Comparison of ENCODE assay signal across 1 cellular context in genomic region chr10:122864901-122865300, GRCh38.
TF ChIP-seq lines count a peak whose summit lies in the region.

No MANE protein-coding gene starts in this region.

TF ChIP-seq in A549, 52 proteins besides CTCF, POLR2A, EP300 and RAD21:
- TF ChIP-seq ZSCAN20 (CRISPR knock-in tag; IDR thresholded peaks at IDR 0.05) (no peak), KDM1A (IDR thresholded peaks at IDR 0.05; ENCODE audit: low read depth) (no peak), JUNB (IDR thresholded peaks at IDR 0.05) (peak; percentile 69), ZC3H11A (IDR thresholded peaks at IDR 0.05) (no peak), NFE2L2 (conservative IDR thresholded peaks at IDR 0.05; ENCODE audit: low read length) (peak; percentile 82), FOXS1 (CRISPR knock-in tag; IDR thresholded peaks at IDR 0.05) (peak; percentile 96; the same call in 1 of the 2 replicates), FOSL2 (IDR thresholded peaks at IDR 0.05) (peak; percentile 69; the same call in 1 of the 2 replicates), FOSL2 (CRISPR knock-in tag; IDR thresholded peaks at IDR 0.05) (peak; percentile 84), HDAC2 (IDR thresholded peaks at IDR 0.05) (no peak), HEYL (CRISPR knock-in tag; IDR thresholded peaks at IDR 0.05) (no peak), GATA3 (IDR thresholded peaks at IDR 0.05; ENCODE audit: borderline replicate concordance) (peak; percentile 65; the same call in 1 of the 2 replicates), MAFK (IDR thresholded peaks at IDR 0.05; ENCODE audit: partially characterized antibody) (peak; percentile 88), PHF8 (IDR thresholded peaks at IDR 0.05; ENCODE audit: borderline replicate concordance, low read depth) (no peak)
- TF ChIP-seq, protein P1, sequence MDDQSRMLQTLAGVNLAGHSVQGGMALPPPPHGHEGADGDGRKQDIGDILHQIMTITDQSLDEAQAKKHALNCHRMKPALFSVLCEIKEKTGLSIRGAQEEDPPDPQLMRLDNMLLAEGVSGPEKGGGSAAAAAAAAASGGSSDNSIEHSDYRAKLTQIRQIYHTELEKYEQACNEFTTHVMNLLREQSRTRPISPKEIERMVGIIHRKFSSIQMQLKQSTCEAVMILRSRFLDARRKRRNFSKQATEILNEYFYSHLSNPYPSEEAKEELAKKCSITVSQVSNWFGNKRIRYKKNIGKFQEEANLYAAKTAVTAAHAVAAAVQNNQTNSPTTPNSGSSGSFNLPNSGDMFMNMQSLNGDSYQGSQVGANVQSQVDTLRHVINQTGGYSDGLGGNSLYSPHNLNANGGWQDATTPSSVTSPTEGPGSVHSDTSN (IDR thresholded peaks at IDR 0.05), result peak; percentile 75
